Comparison of ENCODE assay signal across 1 cellular context in the genomic region with DNA sequence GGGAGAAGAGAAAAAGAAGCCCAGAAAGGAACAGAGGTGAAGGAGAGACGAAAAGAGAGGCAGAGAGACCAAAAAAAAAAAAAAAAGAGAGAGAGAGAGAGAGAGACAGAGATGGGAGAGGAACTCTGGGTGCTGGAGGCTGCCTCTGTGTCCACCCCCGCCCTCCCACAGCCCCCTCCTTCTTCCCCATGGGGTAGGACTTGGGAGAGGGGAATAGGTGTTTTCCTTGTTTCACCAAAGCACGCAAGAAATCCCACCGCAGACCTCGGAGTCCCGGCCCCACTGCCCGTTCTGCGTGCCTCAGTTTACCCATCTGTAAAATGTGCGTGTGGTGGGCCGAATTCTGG.
A peak's percentile ranks its signal among the peaks of the same experiment; 100 is the strongest.
TF ChIP-seq lines count a peak whose summit lies in the region.

No MANE protein-coding gene starts in this region.

TF ChIP-seq in HEK293, 187 proteins besides CTCF, POLR2A, EP300 and RAD21 (continued from another document):
- TF ChIP-seq PATZ1 (tag by site-specific recombination; IDR thresholded peaks at IDR 0.05) (peak; percentile 12; the same call in 1 of the 2 replicates), ZNF16 (tag by site-specific recombination; IDR thresholded peaks at IDR 0.05; ENCODE audit: low read depth) (no peak), SCRT1 (tag by site-specific recombination; IDR thresholded peaks at IDR 0.05; ENCODE audit: borderline replicate concordance) (no peak), ZNF366 (tag by site-specific recombination; conservative IDR thresholded peaks at IDR 0.05) (0 out of 2 replicates have a peak, but pooled peaks have one; percentile 42)
